18 cellular contexts compared by ENCODE assay signal in the genomic region with DNA sequence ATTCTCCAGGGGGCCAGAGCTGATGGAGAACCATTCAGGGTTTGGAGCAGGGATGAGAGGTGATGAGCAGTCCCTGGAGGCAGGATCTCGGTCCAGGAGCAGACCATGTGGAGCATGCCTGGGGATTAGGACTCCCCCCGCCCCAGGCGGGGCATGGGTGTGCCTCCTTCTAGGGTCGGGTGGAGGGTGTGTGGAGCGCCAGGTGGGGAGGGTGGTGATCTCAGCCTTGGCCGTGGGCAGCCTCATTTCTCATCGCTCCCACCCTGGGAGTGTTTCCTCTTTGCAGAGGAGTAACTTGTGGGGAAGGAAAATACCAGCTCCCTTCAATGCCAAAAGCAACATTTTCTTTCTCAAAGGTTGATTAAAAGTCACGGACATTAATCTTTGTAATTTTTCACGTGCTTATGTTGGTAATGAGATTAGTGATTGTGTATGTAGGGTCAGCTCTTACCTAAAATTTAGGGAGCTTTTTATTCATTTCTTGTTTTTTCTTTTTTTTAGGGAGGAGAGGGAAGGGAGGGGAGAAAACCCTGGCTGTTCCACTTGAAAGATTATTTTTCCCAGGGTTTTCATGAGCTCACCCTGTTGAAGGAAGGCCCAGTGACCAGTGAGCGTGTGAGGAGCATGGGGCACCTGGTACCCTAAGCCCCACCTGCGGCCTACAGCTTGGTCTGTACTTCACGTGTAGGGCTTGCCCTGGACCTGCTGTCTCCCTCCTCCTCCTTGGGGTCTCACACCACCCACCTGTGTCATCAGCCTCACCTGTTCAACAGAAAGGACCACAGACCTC. TPM values are rescaled to one million over a fixed set of nuclear protein-coding genes. Genes with fewer than 3 reads are reported as not detected.
A peak's percentile ranks its signal among the peaks of the same experiment; 100 is the strongest.
DNase-seq lines count a peak whose midpoint lies in the region; ATAC-seq and TF ChIP-seq lines count a peak whose summit lies in the region.
"Had no signal": no experiment of that assay in that cellular context is flagged by ENCODE, and none has a peak within 500 bp of the region (broad histone marks: within the 10 kb centered on the region; RNA-seq: fewer than 3 reads in every experiment).

No MANE protein-coding gene starts in this region.

- peaks cover 43% of the 10 kb centered on the region for H3K4me1 Mint-ChIP-seq in activated naive CD8-positive, alpha-beta T cell (ENCODE audit: low read depth)
- H3K4me1 Mint-ChIP-seq in activated naive CD8-positive, alpha-beta T cell treated with anti-CD3 and anti-CD28 coated beads for 36 hours = peaks cover 26% of the 10 kb centered on the region
- H3K4me1 Mint-ChIP-seq in mesothelial cell of epicardium = peaks cover 34% of the 10 kb centered on the region
- H3K4me1 Mint-ChIP-seq: CD4-positive, CD25-positive, alpha-beta regulatory T cell had no signal

- TF ChIP-seq POLR2A in vagina (IDR thresholded peaks at IDR 0.05) = no peak

- H3K4me1 ChIP-seq in vagina = peaks cover 66% of the 10 kb centered on the region
- H3K4me1 ChIP-seq: lower lobe of right lung had no signal

- H3K4me3 ChIP-seq in fibroblast of pulmonary artery (replicated peaks; ENCODE audit: low read depth, low read length) (no peak overlapping the region), vagina (no peak overlapping the region)
- H3K4me3 ChIP-seq: lower lobe of right lung, thoracic aorta had no signal

- H3K27ac Mint-ChIP-seq in activated naive CD8-positive, alpha-beta T cell = peak overlapping the region; percentile 5
- H3K27ac Mint-ChIP-seq in activated naive CD8-positive, alpha-beta T cell treated with anti-CD3 and anti-CD28 coated beads for 36 hours = no peak overlapping the region
- peak overlapping the region; percentile 4 for H3K27ac Mint-ChIP-seq in mesothelial cell of epicardium
- H3K27ac Mint-ChIP-seq: CD4-positive, CD25-positive, alpha-beta regulatory T cell; WTC11 had no signal

- TF ChIP-seq CTCF in fibroblast of pulmonary artery (IDR thresholded peaks at IDR 0.05; ENCODE audit: low read length, missing control alignments) = no peak
- no peak for TF ChIP-seq CTCF in mesothelial cell of epicardium (IDR thresholded peaks at IDR 0.05; ENCODE audit: unreplicated experiment)
- TF ChIP-seq CTCF in vagina (IDR thresholded peaks at IDR 0.05) = no peak

- no peaks in the 10 kb centered on the region for H3K27me3 Mint-ChIP-seq in activated naive CD8-positive, alpha-beta T cell
- H3K27me3 Mint-ChIP-seq in activated naive CD8-positive, alpha-beta T cell treated with anti-CD3 and anti-CD28 coated beads for 36 hours = no peaks in the 10 kb centered on the region
- H3K27me3 Mint-ChIP-seq in mesothelial cell of epicardium (ENCODE audit: low read depth) = no peaks in the 10 kb centered on the region

- intact Hi-C loops in vagina (cut with DNase I) = no loop called here

- H3K36me3 ChIP-seq in vagina = no peaks in the 10 kb centered on the region
- H3K36me3 ChIP-seq: lower lobe of right lung, thoracic aorta had no signal

- no peaks in the 10 kb centered on the region for H3K9me3 Mint-ChIP-seq in activated naive CD8-positive, alpha-beta T cell (ENCODE audit: low read depth)
- H3K9me3 Mint-ChIP-seq in activated naive CD8-positive, alpha-beta T cell treated with anti-CD3 and anti-CD28 coated beads for 36 hours = no peaks in the 10 kb centered on the region
- no peaks in the 10 kb centered on the region for H3K9me3 Mint-ChIP-seq in mesothelial cell of epicardium
- H3K9me3 Mint-ChIP-seq: neural crest cell, WTC11 had no signal

- DNase-seq in activated naive CD8-positive, alpha-beta T cell treated with anti-CD3 and anti-CD28 coated beads for 36 hours = no peak
- DNase-seq in fibroblast of pulmonary artery (ENCODE audit: low read depth) = peak; percentile 29
- no peak for DNase-seq in mesothelial cell of epicardium (ENCODE audit: low spot score in 2 of 2, unreplicated experiment in 2 of 2)
- DNase-seq in vagina (ENCODE audit: extremely low spot score in 2 of 2) = no peak
- DNase-seq in AG08395 (ENCODE audit: low spot score) = no peak
- DNase-seq in NOMO-1 (lab: John Stamatoyannopoulos, UW; ENCODE audit: unreplicated experiment in 2 of 2) = no peak
- DNase-seq: CD4-positive, CD25-positive, alpha-beta regulatory T cell; dermis blood vessel endothelial cell; Kasumi-1; lower lobe of right lung; NCI-H1436; NCI-H446 treated with DMSO at 0.1 percent for 48 hours; stimulated activated CD4-positive, alpha-beta T cell treated with anti-CD3 and anti-CD28 coated beads, Interleukin-2, amount 100 ng/mL, for 24 hours had no signal

- no peak overlapping the region for H3K4me3 Mint-ChIP-seq in activated naive CD8-positive, alpha-beta T cell
- H3K4me3 Mint-ChIP-seq in activated naive CD8-positive, alpha-beta T cell treated with anti-CD3 and anti-CD28 coated beads for 36 hours = no peak overlapping the region
- H3K4me3 Mint-ChIP-seq in mesothelial cell of epicardium = no peak overlapping the region
- H3K4me3 Mint-ChIP-seq: CD4-positive, CD25-positive, alpha-beta regulatory T cell; neural crest cell; WTC11 had no signal

- no peaks in the 10 kb centered on the region for H3K36me3 Mint-ChIP-seq in activated naive CD8-positive, alpha-beta T cell
- H3K36me3 Mint-ChIP-seq in activated naive CD8-positive, alpha-beta T cell treated with anti-CD3 and anti-CD28 coated beads for 36 hours = no peaks in the 10 kb centered on the region
- no peaks in the 10 kb centered on the region for H3K36me3 Mint-ChIP-seq in mesothelial cell of epicardium
- H3K36me3 Mint-ChIP-seq: CD4-positive, CD25-positive, alpha-beta regulatory T cell; WTC11 had no signal

- H3K27ac ChIP-seq in vagina = peak overlapping the region; percentile 69
- H3K27ac ChIP-seq: lower lobe of right lung had no signal

- H3K9me3 ChIP-seq in vagina = no peaks in the 10 kb centered on the region
- H3K9me3 ChIP-seq: lower lobe of right lung, thoracic aorta had no signal

- no peaks in the 10 kb centered on the region for H3K27me3 ChIP-seq in vagina

- no peak for ATAC-seq in HG02623 (IDR thresholded peaks at IDR 0.05; ENCODE audit: unreplicated experiment)
- ATAC-seq: WTC11 had no signal

RNA-seq across cellular contexts. Expression of gene FBLN2, which starts 11.0 kb away (rescaled TPM):
- 1 to 10 TPM; 1.9 to 3.1 TPM for total RNA-seq in activated naive CD8-positive, alpha-beta T cell treated with anti-CD3 and anti-CD28 coated beads for 36 hours
- total RNA-seq in mesothelial cell of epicardium (63.3 to 68.6 TPM (median 67.5 TPM) in 3 replicates), vagina (94.3 TPM)
- total RNA-seq: CD4-positive, CD25-positive, alpha-beta regulatory T cell had no signal

Comparison
In these comparisons a context has a peak if more than half of its experiments do, and no peak if none do; other contexts are left out.
1. RNA of gene FBLN2, which starts 11.0 kb away (total RNA-seq): 94.3 TPM in vagina (single experiment) and 63.3 to 68.6 TPM in mesothelial cell of epicardium; 1.9 to 3.1 TPM in activated naive CD8-positive, alpha-beta T cell treated with anti-CD3 and anti-CD28 coated beads for 36 hours; every median in the first group is over 10 times any median in the second.